In genomic region chr19:5827891-5828660, GRCh38 we compare ENCODE assay signal across 9 cellular contexts. TPM values are rescaled to one million over a fixed set of nuclear protein-coding genes. Genes with fewer than 3 reads are reported as not detected.
DNase-seq lines count a peak whose midpoint lies in the region; ATAC-seq and TF ChIP-seq lines count a peak whose summit lies in the region.
"Had no signal": no experiment of that assay in that cellular context is flagged by ENCODE, and none has a peak within 500 bp of the region (broad histone marks: within the 10 kb centered on the region; RNA-seq: fewer than 3 reads in every experiment).

No MANE protein-coding gene starts in this region.

- peak; percentile 63 for ATAC-seq in GM21529 (IDR thresholded peaks at IDR 0.05; ENCODE audit: unreplicated experiment)

- H4K20me1 ChIP-seq in PC-9 (ENCODE audit: insufficient read depth): no peaks in the 10 kb centered on the region

- CTCF ChIA-PET in PC-9 (lab: Charles Lee): interaction anchor here (1.1 kb wide), 1 partner anchor 24 kb away, joined by 4 read pairs; no protein-coding TSS in a partner anchor

- peak overlapping the region; percentile 92 for H3K4me3 Mint-ChIP-seq in nephron progenitor cell

- H3K27ac Mint-ChIP-seq in nephron progenitor cell: peak overlapping the region; percentile 99

- peaks cover 17% of the 10 kb centered on the region; the same call in 1 of the 2 replicates for H3F3A ChIP-seq in PC-9 (ENCODE audit: insufficient read depth, low read depth)

- 0 out of 2 replicates have a peak, but pooled peaks cover 9% of the 10 kb centered on the region for H3K4me1 ChIP-seq in PC-9 (replicated peaks; ENCODE audit: insufficient read depth)

- peaks cover 25% of the 10 kb centered on the region for H3K4me1 Mint-ChIP-seq in nephron progenitor cell

- H3K36me3 ChIP-seq in PC-9 (ENCODE audit: low read depth): no peaks in the 10 kb centered on the region

- H3K4me3 ChIP-seq in PC-9 (peak overlapping the region; percentile 85), fibroblast of villous mesenchyme (ENCODE audit: low read depth, low read length) (peak overlapping the region; percentile 86)

- peak; percentile 66 for DNase-seq in DMS114 treated with DMSO at 0.1 percent for 48 hours (lab: John Stamatoyannopoulos, UW; ENCODE audit: unreplicated experiment)
- DNase-seq in HuH-7 (ENCODE audit: low spot score): peak; percentile 94
- DNase-seq in PC-9: peak; percentile 75 to 94
- peak; percentile 71 to 98 for DNase-seq in activated T-helper 1 cell treated with anti-CD3 and anti-CD28 coated beads, Interleukin-2, amount 50 U/mL, for 16 hours (ENCODE audit: low read depth in 1 of 2, low spot score in 1 of 2)
- peak; percentile 94 for DNase-seq in fibroblast of villous mesenchyme (ENCODE audit: low read depth)
- DNase-seq in nephron progenitor cell: peak; percentile 98
- peak; percentile 87 to 96 (median 92) for DNase-seq in stimulated activated naive CD4-positive, alpha-beta T cell (lab: John Stamatoyannopoulos, UW)

- TF ChIP-seq CTCF in PC-9 (conservative IDR thresholded peaks at IDR 0.05) (no peak), fibroblast of villous mesenchyme (IDR thresholded peaks at IDR 0.05; ENCODE audit: insufficient read depth, low read depth, low read length) (no peak), nephron progenitor cell (IDR thresholded peaks at IDR 0.05) (no peak)

- no peaks in the 10 kb centered on the region for H3K9me3 ChIP-seq in PC-9 (ENCODE audit: insufficient read depth, low read depth)

- peak overlapping the region; percentile 81 for H3K4me2 ChIP-seq in PC-9

- H2AFZ ChIP-seq in PC-9: peak overlapping the region; percentile 62

- BruUV-seq in PC-9 (replicated peaks; lab: Mats Ljungman, UMichigan): no TSS peak

- POLR2A ChIA-PET in PC-9 (lab: Charles Lee; ENCODE audit: unreplicated experiment): interaction anchor here (0.5 to 0.8 kb wide), 9 partner anchors 76 to 1603 kb away, joined by 3 to 25 read pairs (median 5); partner anchors contain the start of gene CAPS

- H3K9me2 ChIP-seq in PC-9 (ENCODE audit: insufficient read depth): no peaks in the 10 kb centered on the region

- intact Hi-C loops in PC-9 (cut with micrococcal nuclease; ENCODE audit: unreplicated experiment): no loop called here

- peaks cover 8% of the 10 kb centered on the region for H3K27me3 Mint-ChIP-seq in nephron progenitor cell (ENCODE audit: low read depth, poor library complexity)

- no peaks in the 10 kb centered on the region for H3K79me2 ChIP-seq in PC-9 (ENCODE audit: low read depth)

- H3K9me3 Mint-ChIP-seq in nephron progenitor cell: no peaks in the 10 kb centered on the region

- no peaks in the 10 kb centered on the region for H3K27me3 ChIP-seq in PC-9 (ENCODE audit: insufficient read depth, low read depth)

- peak overlapping the region; percentile 58 for H3K27ac ChIP-seq in PC-9

- no peaks in the 10 kb centered on the region for H3K36me3 Mint-ChIP-seq in nephron progenitor cell (ENCODE audit: low read depth)

RNA-seq across cellular contexts. Expression of gene FUT6, which starts 11.4 kb away (rescaled TPM):
- total RNA-seq in PC-9 (2021) (0.43 and 0.55 TPM in 2 replicates), fibroblast of villous mesenchyme (not detected in 2 replicates)
- total RNA-seq: temporal lobe had no signal

RNA-seq across cellular contexts. Expression of gene FUT3, which starts 23.2 kb away (rescaled TPM):
- total RNA-seq in PC-9 (2021) (28.5 and 28.7 TPM in 2 replicates), fibroblast of villous mesenchyme (under 0.01 TPM in 1 of 2 replicates, not detected in the other)

RNA-seq across cellular contexts. Expression of gene NRTN, which starts 23.2 kb away (rescaled TPM):
- total RNA-seq in PC-9 (2021): 1.9 and 3.5 TPM in 2 replicates
- total RNA-seq in fibroblast of villous mesenchyme: 0.32 TPM in 1 of 2 replicates, not detected in the other

RNA-seq across cellular contexts. Expression of gene DUS3L, which starts 37.1 kb away (rescaled TPM):
- total RNA-seq in PC-9 (2021) (27.1 and 29.2 TPM in 2 replicates), fibroblast of villous mesenchyme (15.8 and 19.9 TPM in 2 replicates)

RNA-seq across cellular contexts. Expression of gene FUT5, which starts 42.3 kb away (rescaled TPM):
- total RNA-seq in PC-9 (2021): 0.28 TPM in 1 of 2 replicates, not detected in the other
- not detected in 2 replicates for total RNA-seq in fibroblast of villous mesenchyme
- total RNA-seq: temporal lobe had no signal

Comparison
In these comparisons a context has a peak if more than half of its experiments do, and no peak if none do; other contexts are left out.
1. Peak in every context shown above with its lines: DNase-seq, ATAC-seq, H3K4me3 ChIP-seq and H3K27ac ChIP-seq.
2. RNA of gene FUT3, which starts 23.2 kb away (total RNA-seq): 28.5 to 28.7 TPM in PC-9; under 0.01 TPM in fibroblast of villous mesenchyme; every median in the first group is over 10 times any median in the second.